Comparison of ENCODE assay signal across 1 cellular context in genomic region chr2:231924889-231925275, GRCh38.
A peak's percentile ranks its signal among the peaks of the same experiment; 100 is the strongest.
TF ChIP-seq lines count a peak whose summit lies in the region.

No MANE protein-coding gene starts in this region.

TF ChIP-seq in HepG2, 621 proteins besides CTCF, POLR2A, EP300 and RAD21:
- TF ChIP-seq ZNF572 (CRISPR knock-in tag; IDR thresholded peaks at IDR 0.05) (no peak), ZNF564 (CRISPR knock-in tag; IDR thresholded peaks at IDR 0.05) (no peak), ZFP41 (CRISPR knock-in tag; IDR thresholded peaks at IDR 0.05; ENCODE audit: borderline replicate concordance) (0 out of 2 replicates have a peak, but pooled peaks have one; percentile 15), ZBTB20 (CRISPR knock-in tag; IDR thresholded peaks at IDR 0.05; ENCODE audit: borderline replicate concordance, low read depth) (no peak), ZFP91 (CRISPR knock-in tag; IDR thresholded peaks at IDR 0.05; ENCODE audit: borderline replicate concordance) (0 out of 2 replicates have a peak, but pooled peaks have one; percentile 1), LCORL (IDR thresholded peaks at IDR 0.05) (no peak), LCORL (CRISPR knock-in tag; IDR thresholded peaks at IDR 0.05) (peak; percentile 64; the same call in 1 of the 2 replicates), DNMT3B (CRISPR knock-in tag; conservative IDR thresholded peaks at IDR 0.05) (no peak), ZNF232 (CRISPR knock-in tag; IDR thresholded peaks at IDR 0.05; ENCODE audit: borderline replicate concordance) (no peak), NFE2L2 (IDR thresholded peaks at IDR 0.05; ENCODE audit: low read length) (0 out of 2 replicates have a peak, but pooled peaks have one; percentile 2), YEATS4 (CRISPR knock-in tag; IDR thresholded peaks at IDR 0.05; ENCODE audit: borderline replicate concordance) (peak; percentile 2), ZBTB2 (CRISPR knock-in tag; IDR thresholded peaks at IDR 0.05; ENCODE audit: low read depth) (no peak), SP4 (CRISPR knock-in tag; IDR thresholded peaks at IDR 0.05) (0 out of 2 replicates have a peak, but pooled peaks have one; percentile 40), ZNF33B (CRISPR knock-in tag; IDR thresholded peaks at IDR 0.05) (0 out of 2 replicates have a peak, but pooled peaks have one; percentile 25), KMT2A (CRISPR knock-in tag; IDR thresholded peaks at IDR 0.05) (no peak), PAX8 (CRISPR knock-in tag; IDR thresholded peaks at IDR 0.05; ENCODE audit: borderline replicate concordance) (no peak)
- TF ChIP-seq, protein P1, sequence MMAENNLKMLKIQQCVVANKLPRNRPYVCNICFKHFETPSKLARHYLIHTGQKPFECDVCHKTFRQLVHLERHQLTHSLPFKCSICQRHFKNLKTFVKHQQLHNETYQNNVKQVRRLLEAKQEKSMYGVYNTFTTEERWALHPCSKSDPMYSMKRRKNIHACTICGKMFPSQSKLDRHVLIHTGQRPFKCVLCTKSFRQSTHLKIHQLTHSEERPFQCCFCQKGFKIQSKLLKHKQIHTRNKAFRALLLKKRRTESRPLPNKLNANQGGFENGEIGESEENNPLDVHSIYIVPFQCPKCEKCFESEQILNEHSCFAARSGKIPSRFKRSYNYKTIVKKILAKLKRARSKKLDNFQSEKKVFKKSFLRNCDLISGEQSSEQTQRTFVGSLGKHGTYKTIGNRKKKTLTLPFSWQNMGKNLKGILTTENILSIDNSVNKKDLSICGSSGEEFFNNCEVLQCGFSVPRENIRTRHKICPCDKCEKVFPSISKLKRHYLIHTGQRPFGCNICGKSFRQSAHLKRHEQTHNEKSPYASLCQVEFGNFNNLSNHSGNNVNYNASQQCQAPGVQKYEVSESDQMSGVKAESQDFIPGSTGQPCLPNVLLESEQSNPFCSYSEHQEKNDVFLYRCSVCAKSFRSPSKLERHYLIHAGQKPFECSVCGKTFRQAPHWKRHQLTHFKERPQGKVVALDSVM (CRISPR knock-in tag; IDR thresholded peaks at IDR 0.05) = no peak
- TF ChIP-seq, protein P2, sequence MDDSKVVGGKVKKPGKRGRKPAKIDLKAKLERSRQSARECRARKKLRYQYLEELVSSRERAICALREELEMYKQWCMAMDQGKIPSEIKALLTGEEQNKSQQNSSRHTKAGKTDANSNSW (CRISPR knock-in tag; IDR thresholded peaks at IDR 0.05; ENCODE audit: borderline replicate concordance) = 0 out of 2 replicates have a peak, but pooled peaks have one; percentile 27
- TF ChIP-seq, protein P3, sequence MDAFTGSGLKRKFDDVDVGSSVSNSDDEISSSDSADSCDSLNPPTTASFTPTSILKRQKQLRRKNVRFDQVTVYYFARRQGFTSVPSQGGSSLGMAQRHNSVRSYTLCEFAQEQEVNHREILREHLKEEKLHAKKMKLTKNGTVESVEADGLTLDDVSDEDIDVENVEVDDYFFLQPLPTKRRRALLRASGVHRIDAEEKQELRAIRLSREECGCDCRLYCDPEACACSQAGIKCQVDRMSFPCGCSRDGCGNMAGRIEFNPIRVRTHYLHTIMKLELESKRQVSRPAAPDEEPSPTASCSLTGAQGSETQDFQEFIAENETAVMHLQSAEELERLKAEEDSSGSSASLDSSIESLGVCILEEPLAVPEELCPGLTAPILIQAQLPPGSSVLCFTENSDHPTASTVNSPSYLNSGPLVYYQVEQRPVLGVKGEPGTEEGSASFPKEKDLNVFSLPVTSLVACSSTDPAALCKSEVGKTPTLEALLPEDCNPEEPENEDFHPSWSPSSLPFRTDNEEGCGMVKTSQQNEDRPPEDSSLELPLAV (CRISPR knock-in tag; conservative IDR thresholded peaks at IDR 0.05; ENCODE audit: low read depth) = no peak
